8 cellular contexts compared by ENCODE assay signal in genomic region chr5:142928999-142929398, GRCh38.
DNase-seq lines count a peak whose midpoint lies in the region; ATAC-seq and TF ChIP-seq lines count a peak whose summit lies in the region.
"Not testable (repeated sequence)": the region's sequence is repeated elsewhere in the genome, so short reads cannot be mapped to it uniquely, and the experiment has no call there.

No MANE protein-coding gene starts in this region.

- H3K36me3 ChIP-seq in BLaER1 treated with 17β-estradiol and CSF1 and Interleukin-3, amounts not matched to agents 10 nM and 100 nM: peaks cover 7 to 95% (median 31%) of the 10 kb centered on the region in 11 experiments; a peak in 18 of 22 replicates
- H3K36me3 ChIP-seq in HEK293 (ENCODE audit: control insufficient read depth in 2 of 2, insufficient read depth in 1 of 2, low read length in 2 of 2); lower lobe of right lung; psoas muscle (ENCODE audit: insufficient read depth in 1 of 2, low read depth in 1 of 2): not testable (repeated sequence)

- H3K4me3 ChIP-seq in BLaER1 treated with 17β-estradiol and CSF1 and Interleukin-3, amounts not matched to agents 10 nM and 100 nM; HEK293 (ENCODE audit: low read depth, low read length); lower lobe of right lung; psoas muscle: not testable (repeated sequence)

- peaks cover 36% of the 10 kb centered on the region for H3K36me3 Mint-ChIP-seq in activated naive CD8-positive, alpha-beta T cell treated with anti-CD3 and anti-CD28 coated beads, Interleukin-2, amount 10 ng/mL, durations not matched to agents 7 days and 5 days
- H3K36me3 Mint-ChIP-seq in endothelial cell (ENCODE audit: low read depth, unreplicated experiment): peaks cover 30% of the 10 kb centered on the region
- peaks cover 24% of the 10 kb centered on the region for H3K36me3 Mint-ChIP-seq in stimulated activated naive CD8-positive, alpha-beta T cell treated with anti-CD3 and anti-CD28 coated beads, Interleukin-15, Interleukin-2, amounts not matched to agents 100 ng/mL and 50 ng/mL, for 24 hours (ENCODE audit: low read depth)

- H3K9me3 ChIP-seq in BLaER1 treated with 17β-estradiol and CSF1 and Interleukin-3, amounts not matched to agents 10 nM and 100 nM (replicated peaks in 1 of 11): peaks cover 0 to 14% (median 6%) of the 10 kb centered on the region in 11 experiments; a peak in 7 of 22 replicates
- H3K9me3 ChIP-seq in HEK293 (ENCODE audit: control insufficient read depth, insufficient read depth, low read depth, low read length); lower lobe of right lung; psoas muscle: not testable (repeated sequence)

- H3K27ac ChIP-seq in BLaER1 treated with 17β-estradiol and CSF1 and Interleukin-3, amounts not matched to agents 10 nM and 100 nM: peak overlapping the region; percentile 47 to 74 (median 58); a peak in 21 of 22 replicates
- not testable (repeated sequence) for H3K27ac ChIP-seq in HEK293 (ENCODE audit: extremely low read depth, low read depth, low read length)
- peak overlapping the region; percentile 72 for H3K27ac ChIP-seq in lower lobe of right lung
- peak overlapping the region; percentile 31 for H3K27ac ChIP-seq in psoas muscle

- H3K9ac ChIP-seq in BLaER1 treated with 17β-estradiol and CSF1 and Interleukin-3, amounts not matched to agents 10 nM and 100 nM: peak overlapping the region in 2 of 11 experiments; percentile 3 to 70; a peak in 1 of 22 replicates

- not testable (repeated sequence) for H3K9me3 Mint-ChIP-seq in activated naive CD8-positive, alpha-beta T cell treated with anti-CD3 and anti-CD28 coated beads, Interleukin-2, amount 10 ng/mL, durations not matched to agents 7 days and 5 days; endothelial cell (ENCODE audit: unreplicated experiment); stimulated activated naive CD8-positive, alpha-beta T cell treated with anti-CD3 and anti-CD28 coated beads, Interleukin-15, Interleukin-2, amounts not matched to agents 100 ng/mL and 50 ng/mL, for 24 hours

- H3K4me3 Mint-ChIP-seq in activated naive CD8-positive, alpha-beta T cell treated with anti-CD3 and anti-CD28 coated beads, Interleukin-2, amount 10 ng/mL, durations not matched to agents 7 days and 5 days; stimulated activated naive CD8-positive, alpha-beta T cell treated with anti-CD3 and anti-CD28 coated beads, Interleukin-15, Interleukin-2, amounts not matched to agents 100 ng/mL and 50 ng/mL, for 24 hours: not testable (repeated sequence)
- peak overlapping the region; percentile 3 for H3K4me3 Mint-ChIP-seq in endothelial cell (ENCODE audit: unreplicated experiment)

- H3K27me3 Mint-ChIP-seq in activated naive CD8-positive, alpha-beta T cell treated with anti-CD3 and anti-CD28 coated beads, Interleukin-2, amount 10 ng/mL, durations not matched to agents 7 days and 5 days; endothelial cell (ENCODE audit: unreplicated experiment); stimulated activated naive CD8-positive, alpha-beta T cell treated with anti-CD3 and anti-CD28 coated beads, Interleukin-15, Interleukin-2, amounts not matched to agents 100 ng/mL and 50 ng/mL, for 24 hours: not testable (repeated sequence)

- not testable (repeated sequence) for H3K27me3 ChIP-seq in BLaER1 treated with 17β-estradiol and CSF1 and Interleukin-3, amounts not matched to agents 10 nM and 100 nM; lower lobe of right lung (ENCODE audit: low read depth); psoas muscle (ENCODE audit: insufficient read depth in 3 of 3, low read length in 2 of 3)

- peaks cover 42 to 100% (median 67%) of the 10 kb centered on the region in 10 experiments for H3K4me1 ChIP-seq in BLaER1 treated with 17β-estradiol and CSF1 and Interleukin-3, amounts not matched to agents 10 nM and 100 nM
- H3K4me1 ChIP-seq in HEK293 (ENCODE audit: control insufficient read depth, insufficient read depth, low read length) (peaks cover 12% of the 10 kb centered on the region), lower lobe of right lung (peaks cover 76% of the 10 kb centered on the region), psoas muscle (peaks cover 15% of the 10 kb centered on the region)

- intact Hi-C loops in left cardiac atrium (cut with DNase I) (loop anchor here in 1 of 2 donors (5.0 to 10.0 kb wide), 3 partner anchors 33 to 896 kb away; partner anchors contain the start of gene NR3C1), psoas muscle (cut with DNase I) (loop anchor here (5.0 to 10.0 kb wide), 4 partner anchors 33 to 898 kb away; partner anchors contain the start of gene NR3C1 (in 2 of the 2))
- intact Hi-C loops in lower lobe of right lung (cut with DNase I): not testable (repeated sequence)

- POLR2A ChIA-PET in HEK293 (lab: Yijun Ruan, JAX); activated naive CD8-positive, alpha-beta T cell treated with anti-CD3 and anti-CD28 coated beads, Interleukin-2, amount 10 ng/mL, durations not matched to agents 7 days and 5 days (lab: Charles Lee): not testable (repeated sequence)

- not testable (repeated sequence) for H4K20me1 ChIP-seq in BLaER1 treated with 17β-estradiol and CSF1 and Interleukin-3, amounts not matched to agents 10 nM and 100 nM

- H3K27ac Mint-ChIP-seq in activated naive CD8-positive, alpha-beta T cell treated with anti-CD3 and anti-CD28 coated beads, Interleukin-2, amount 10 ng/mL, durations not matched to agents 7 days and 5 days: peak overlapping the region; percentile 72
- peak overlapping the region; percentile 33 for H3K27ac Mint-ChIP-seq in endothelial cell (ENCODE audit: unreplicated experiment)
- H3K27ac Mint-ChIP-seq in stimulated activated naive CD8-positive, alpha-beta T cell treated with anti-CD3 and anti-CD28 coated beads, Interleukin-15, Interleukin-2, amounts not matched to agents 100 ng/mL and 50 ng/mL, for 24 hours: peak overlapping the region; percentile 21

- WGBS in psoas muscle, 3 donors: 90 to 95% (median 90%) methylated on average over 11 of the region's 11 CpGs

- not testable (repeated sequence) for DNase-seq in activated naive CD8-positive, alpha-beta T cell treated with anti-CD3 and anti-CD28 coated beads, Interleukin-2, amount 10 ng/mL, durations not matched to agents 7 days and 5 days; endothelial cell (ENCODE audit: low spot score); psoas muscle
- DNase-seq in left cardiac atrium (peak; percentile 54), lower lobe of right lung (peak; percentile 66)

- TF ChIP-seq CTCF in HEK293 (tag by site-specific recombination; IDR thresholded peaks at IDR 0.05); endothelial cell (IDR thresholded peaks at IDR 0.05; ENCODE audit: unreplicated experiment); lower lobe of right lung (IDR thresholded peaks at IDR 0.05); psoas muscle (IDR thresholded peaks at IDR 0.05): not testable (repeated sequence)

- H3K4me2 ChIP-seq in BLaER1 treated with 17β-estradiol and CSF1 and Interleukin-3, amounts not matched to agents 10 nM and 100 nM: peak overlapping the region; percentile 53 to 83 (median 66); a peak in 18 of 22 replicates

- CTCF ChIA-PET in HEK293 (lab: Yijun Ruan, JAX): interaction anchor here (1.0 to 2.0 kb wide), 3 partner anchors 13 to 474 kb away, joined by 3 to 5 read pairs (median 3); no protein-coding TSS in a partner anchor

- peaks cover 40% of the 10 kb centered on the region for H3K4me1 Mint-ChIP-seq in activated naive CD8-positive, alpha-beta T cell treated with anti-CD3 and anti-CD28 coated beads, Interleukin-2, amount 10 ng/mL, durations not matched to agents 7 days and 5 days
- H3K4me1 Mint-ChIP-seq in endothelial cell (ENCODE audit: unreplicated experiment): peaks cover 45% of the 10 kb centered on the region
- H3K4me1 Mint-ChIP-seq in stimulated activated naive CD8-positive, alpha-beta T cell treated with anti-CD3 and anti-CD28 coated beads, Interleukin-15, Interleukin-2, amounts not matched to agents 100 ng/mL and 50 ng/mL, for 24 hours (ENCODE audit: low read depth): peaks cover 52% of the 10 kb centered on the region

- ATAC-seq in activated naive CD8-positive, alpha-beta T cell treated with anti-CD3 and anti-CD28 coated beads, Interleukin-2, amount 10 ng/mL, durations not matched to agents 7 days and 5 days (ENCODE audit: low read depth); left cardiac atrium; psoas muscle: not testable (repeated sequence)
- ATAC-seq in lower lobe of right lung: peak in 1 of 2 donors; percentile 32

TF ChIP-seq in HEK293, 187 proteins besides CTCF, POLR2A, EP300 and RAD21:
- 0 out of 2 replicates have a peak, but pooled peaks have one; percentile 7 for TF ChIP-seq ZFHX2 (tag by site-specific recombination; conservative IDR thresholded peaks at IDR 0.05)
- peak; percentile 28; the same call in 1 of the 2 replicates for TF ChIP-seq EGR2 (tag by site-specific recombination; IDR thresholded peaks at IDR 0.05; ENCODE audit: low read depth)
TF ChIP-seq in HEK293: peak in this region for 2; not testable (repeated sequence) for 185.

Comparison
In these comparisons a context has a peak if more than half of its experiments do, and no peak if none do; other contexts are left out.
1. H3K27ac Mint-ChIP-seq: peak in every context shown above with its lines; median percentile 72 in activated naive CD8-positive, alpha-beta T cell treated with anti-CD3 and anti-CD28 coated beads, Interleukin-2, amount 10 ng/mL, durations not matched to agents 7 days and 5 days; 33 in endothelial cell; 21 in stimulated activated naive CD8-positive, alpha-beta T cell treated with anti-CD3 and anti-CD28 coated beads, Interleukin-15, Interleukin-2, amounts not matched to agents 100 ng/mL and 50 ng/mL, for 24 hours.